In genomic region chr3:123286308-123287023, GRCh38 we compare ENCODE assay signal across 8 cellular contexts.
DNase-seq lines count a peak whose midpoint lies in the region; ATAC-seq, FAIRE-seq and TF ChIP-seq lines count a peak whose summit lies in the region.

No MANE protein-coding gene starts in this region.

- no peak overlapping the region for H3K27ac ChIP-seq in PC-3 (ENCODE audit: low read length)
- H3K27ac ChIP-seq in brain microvascular endothelial cell, result no peak overlapping the region
- no peak overlapping the region for H3K27ac ChIP-seq in keratinocyte (ENCODE audit: control insufficient read depth, insufficient read depth, low read length)

- POLR2A ChIA-PET in HEK293T (lab: Yijun Ruan, JAX), result no interaction called here
- POLR2A ChIA-PET in PC-3 (lab: Charles Lee; ENCODE audit: unreplicated experiment), result no interaction called here

- H3K9me2 ChIP-seq in PC-3 (replicated peaks; ENCODE audit: low read length), result no peaks in the 10 kb centered on the region

- no peaks in the 10 kb centered on the region for H3K9me1 ChIP-seq in keratinocyte (ENCODE audit: control insufficient read depth, extremely low read depth, insufficient read depth, low read length)

- H3K4me3 ChIP-seq in PC-3 (ENCODE audit: low read length) (no peak overlapping the region), brain microvascular endothelial cell (ENCODE audit: low read depth, low read length) (no peak overlapping the region), keratinocyte (ENCODE audit: control insufficient read depth in 2 of 3, extremely low read depth in 1 of 3, insufficient read depth in 2 of 3, low read depth in 1 of 3, low read length in 3 of 3) (no peak overlapping the region)

- dilution Hi-C loops in keratinocyte (cut with MboI; ENCODE audit: extremely low pct_ligation_motif_present, low sequenced_read_pairs), result no loop called here

- in situ Hi-C loops in brain microvascular endothelial cell (cut with HindIII; ENCODE audit: low pct_ligation_motif_present, low sequenced_read_pairs), result no loop called here

- H3K9ac ChIP-seq in PC-3 (ENCODE audit: low read length), result no peak overlapping the region
- no peak overlapping the region for H3K9ac ChIP-seq in keratinocyte (ENCODE audit: control insufficient read depth, extremely low read depth, insufficient read depth, low read length)

- peak; percentile 67 for FAIRE-seq in keratinocyte (lab: Jason Lieb, UNC)

- peak; percentile 86 for ATAC-seq in PC-3
- peak; percentile 42 for ATAC-seq in stimulated activated naive CD8-positive, alpha-beta T cell treated with anti-CD3 and anti-CD28 coated beads, Interleukin-15, Interleukin-2, amounts not matched to agents 100 U/mL and 50 U/mL, for 24 hours

- H2AFZ ChIP-seq in PC-3 (ENCODE audit: low read length) (no peak overlapping the region), keratinocyte (ENCODE audit: control insufficient read depth, low read length) (no peak overlapping the region)

- H3K79me2 ChIP-seq in PC-3 (ENCODE audit: low read length) (no peaks in the 10 kb centered on the region), keratinocyte (ENCODE audit: control insufficient read depth, insufficient read depth, low read length) (no peaks in the 10 kb centered on the region)

- no TSS peak for BruUV-seq in PC-3 (replicated peaks; lab: Mats Ljungman, UMichigan)

- H3K4me1 ChIP-seq in PC-3 (ENCODE audit: insufficient read depth, low read length) (peaks cover 13% of the 10 kb centered on the region; the same call in 1 of the 2 replicates), keratinocyte (ENCODE audit: control insufficient read depth, extremely low read depth, insufficient read depth, low read length) (no peaks in the 10 kb centered on the region)

- intact Hi-C loops in PC-3 (cut with micrococcal nuclease), result no loop called here

- H3K36me3 ChIP-seq in PC-3 (ENCODE audit: low read depth, low read length), result no peaks in the 10 kb centered on the region
- no peaks in the 10 kb centered on the region for H3K36me3 ChIP-seq in brain microvascular endothelial cell (replicated peaks)
- no peaks in the 10 kb centered on the region for H3K36me3 ChIP-seq in keratinocyte (ENCODE audit: control insufficient read depth in 2 of 2, extremely low read depth in 1 of 2, insufficient read depth in 2 of 2, low read length in 2 of 2)

- H3K4me2 ChIP-seq in PC-3 (ENCODE audit: low read length) (no peak overlapping the region), keratinocyte (ENCODE audit: control insufficient read depth, extremely low read depth, insufficient read depth, low read depth, low read length) (no peak overlapping the region)

- no peaks in the 10 kb centered on the region for H3F3A ChIP-seq in PC-3 (ENCODE audit: low read length, unreplicated experiment)

- H3K27me3 ChIP-seq in PC-3 (ENCODE audit: low read length) (peaks cover 21% of the 10 kb centered on the region), brain microvascular endothelial cell (replicated peaks) (no peaks in the 10 kb centered on the region), keratinocyte (ENCODE audit: control insufficient read depth, extremely low read depth, insufficient read depth, low read length) (peaks cover 7% of the 10 kb centered on the region)

- H3K9me3 ChIP-seq in PC-3 (ENCODE audit: low read length) (no peaks in the 10 kb centered on the region), keratinocyte (ENCODE audit: control insufficient read depth, low read depth, low read length) (no peaks in the 10 kb centered on the region)

- peak; percentile 93 for TF ChIP-seq CTCF in PC-3 (conservative IDR thresholded peaks at IDR 0.05; ENCODE audit: low read depth, low read length)
- peak; percentile 99 for TF ChIP-seq CTCF in brain microvascular endothelial cell (IDR thresholded peaks at IDR 0.05; ENCODE audit: low read depth, low read length, missing control alignments)
- TF ChIP-seq CTCF in keratinocyte (optimal IDR thresholded peaks at IDR 0.05 in 1 of 3, IDR thresholded peaks at IDR 0.05 in 1 of 3, conservative IDR thresholded peaks at IDR 0.05 in 1 of 3; ENCODE audit: extremely low read depth in 1 of 3, insufficient read depth in 2 of 3, low read length in 3 of 3), result peak; percentile 84 to 94 (median 86)

- CTCF ChIA-PET in HEK293T (lab: Yijun Ruan, JAX), result interaction anchor here (0.5 to 1.1 kb wide), 4 partner anchors 22 to 274 kb away, joined by 3 to 4 read pairs (median 3); no protein-coding TSS in a partner anchor
- CTCF ChIA-PET in PC-3 (lab: Charles Lee), result interaction anchor here (0.6 kb wide), 1 partner anchor 497 kb away, joined by 5 read pairs; no protein-coding TSS in a partner anchor

- DNase-seq in NCI-H2196 (lab: John Stamatoyannopoulos, UW; ENCODE audit: unreplicated experiment), result peak; percentile 44
- no peak for DNase-seq in NCI-H2196 treated with DMSO at 0.1 percent for 48 hours (lab: John Stamatoyannopoulos, UW; ENCODE audit: unreplicated experiment)
- peak; percentile 79 for DNase-seq in HEK293T (ENCODE audit: extremely low spot score)
- DNase-seq in PC-3, result peak; percentile 83
- DNase-seq in brain microvascular endothelial cell, result peak; percentile 62
- no peak for DNase-seq in keratinocyte (ENCODE audit: low read depth, low spot score)
- peak; percentile 41 for DNase-seq in stimulated activated naive CD8-positive, alpha-beta T cell treated with anti-CD3 and anti-CD28 coated beads, Interleukin-15, Interleukin-2, amounts not matched to agents 100 U/mL and 50 U/mL, for 24 hours
- no peak for DNase-seq in GF-D8 (lab: John Stamatoyannopoulos, UW)

- H4K20me1 ChIP-seq in PC-3 (ENCODE audit: low read length) (no peaks in the 10 kb centered on the region), keratinocyte (ENCODE audit: control insufficient read depth, extremely low read depth, insufficient read depth, low read length) (peaks cover 2% of the 10 kb centered on the region)

TF ChIP-seq in HEK293T, 16 proteins besides CTCF, POLR2A, EP300 and RAD21:
- TF ChIP-seq FOXK2 (IDR thresholded peaks at IDR 0.05), result no peak
- no peak for TF ChIP-seq HDGF (IDR thresholded peaks at IDR 0.05; ENCODE audit: borderline replicate concordance)
- TF ChIP-seq LEF1 (IDR thresholded peaks at IDR 0.05; ENCODE audit: borderline replicate concordance), result no peak
- no peak for TF ChIP-seq ZNF384 (IDR thresholded peaks at IDR 0.05)
- no peak for TF ChIP-seq L3MBTL2 (conservative IDR thresholded peaks at IDR 0.05)
- no peak for TF ChIP-seq SP1 (IDR thresholded peaks at IDR 0.05)
- TF ChIP-seq FOXA1 (IDR thresholded peaks at IDR 0.05), result no peak
- no peak for TF ChIP-seq BHLHE40 (IDR thresholded peaks at IDR 0.05; ENCODE audit: borderline replicate concordance)
- no peak for TF ChIP-seq ELF4 (IDR thresholded peaks at IDR 0.05)
- no peak for TF ChIP-seq TARDBP (IDR thresholded peaks at IDR 0.05)
- no peak for TF ChIP-seq ARNT (IDR thresholded peaks at IDR 0.05)
- no peak for TF ChIP-seq NFRKB (IDR thresholded peaks at IDR 0.05)
- TF ChIP-seq SUZ12 (IDR thresholded peaks at IDR 0.05), result no peak
- TF ChIP-seq FOXM1 (IDR thresholded peaks at IDR 0.05; ENCODE audit: borderline replicate concordance), result no peak

Comparison
In these comparisons a context has a peak if more than half of its experiments do, and no peak if none do; other contexts are left out.
1. DNase-seq: peak in NCI-H2196 (single experiment), HEK293T (single experiment), PC-3 (single experiment), brain microvascular endothelial cell (single experiment) and stimulated activated naive CD8-positive, alpha-beta T cell treated with anti-CD3 and anti-CD28 coated beads, Interleukin-15, Interleukin-2, amounts not matched to agents 100 U/mL and 50 U/mL, for 24 hours (single experiment); none in NCI-H2196 treated with DMSO at 0.1 percent for 48 hours (single experiment), keratinocyte (single experiment) and GF-D8 (single experiment).
2. Peak in every context shown above with its lines, with median percentiles within 50 percentile points of each other: CTCF ChIP-seq.